ENCODE assay signal across 18 cellular contexts in genomic region chr22:43521716-43522115, GRCh38.
DNase-seq lines count a peak whose midpoint lies in the region; ATAC-seq and TF ChIP-seq lines count a peak whose summit lies in the region.
"Had no signal": no experiment of that assay in that cellular context is flagged by ENCODE, and none has a peak within 500 bp of the region (broad histone marks: within the 10 kb centered on the region; RNA-seq: fewer than 3 reads in every experiment).

No MANE protein-coding gene starts in this region.

- no peak for TF ChIP-seq CTCF in hepatocyte (IDR thresholded peaks at IDR 0.05; ENCODE audit: poor library complexity)
- TF ChIP-seq CTCF in glutamatergic neuron (IDR thresholded peaks at IDR 0.05; ENCODE audit: partially characterized antibody, unreplicated experiment), result no peak
- TF ChIP-seq CTCF in esophagus muscularis mucosa (IDR thresholded peaks at IDR 0.05), result no peak

- DNase-seq in A172 (ENCODE audit: low spot score) (peak; percentile 9), H4 (ENCODE audit: low spot score) (peak; percentile 20), hepatocyte (ENCODE audit: low spot score) (peak; percentile 34), glutamatergic neuron (no peak), esophagus muscularis mucosa (ENCODE audit: extremely low spot score) (no peak), pons (ENCODE audit: low spot score) (no peak)
- no peak for DNase-seq in activated CD4-positive, alpha-beta memory T cell treated with anti-CD3 and anti-CD28 coated beads, Interleukin-2, amount 10 ng/mL, durations not matched to agents 7 days and 5 days
- DNase-seq: Caco-2; CD4-positive, alpha-beta T cell; DMS153; H7; HFFc6; KG1; NCI-H1436; NCI-H2081; SHP77 had no signal

- H3K36me3 ChIP-seq in hepatocyte (replicated peaks; ENCODE audit: insufficient read depth, low read depth) (no peaks in the 10 kb centered on the region), esophagus muscularis mucosa (no peaks in the 10 kb centered on the region)

- H3K27me3 ChIP-seq in hepatocyte (peaks cover 3% of the 10 kb centered on the region), esophagus muscularis mucosa (peaks cover 0 to 54% (median 0%) of the 10 kb centered on the region in 4 donors)

- H2AFZ ChIP-seq in hepatocyte, result no peak overlapping the region

- no peak overlapping the region for H3K4me2 ChIP-seq in hepatocyte

- H3K27me3 Mint-ChIP-seq in activated T-helper 17 cell treated with anti-CD3 and anti-CD28 coated beads, Interleukin-2, amount 50 U/mL, for 72 hours, result peaks cover 28% of the 10 kb centered on the region
- H3K27me3 Mint-ChIP-seq in glutamatergic neuron (ENCODE audit: unreplicated experiment), result peaks cover 2% of the 10 kb centered on the region
- peaks cover 3% of the 10 kb centered on the region for H3K27me3 Mint-ChIP-seq in activated CD4-positive, alpha-beta memory T cell treated with anti-CD3 and anti-CD28 coated beads, Interleukin-2, amount 10 ng/mL, durations not matched to agents 7 days and 5 days
- H3K27me3 Mint-ChIP-seq: CD4-positive, alpha-beta T cell had no signal

- intact Hi-C loops in esophagus muscularis mucosa (cut with DNase I), result no loop called here

- no peaks in the 10 kb centered on the region for H3K9me2 ChIP-seq in hepatocyte (replicated peaks; ENCODE audit: insufficient read depth)

- H3K4me3 Mint-ChIP-seq in activated T-helper 17 cell treated with anti-CD3 and anti-CD28 coated beads, Interleukin-2, amount 50 U/mL, for 72 hours, result no peak overlapping the region
- no peak overlapping the region for H3K4me3 Mint-ChIP-seq in glutamatergic neuron (ENCODE audit: unreplicated experiment)
- H3K4me3 Mint-ChIP-seq in activated CD4-positive, alpha-beta memory T cell treated with anti-CD3 and anti-CD28 coated beads, Interleukin-2, amount 10 ng/mL, durations not matched to agents 7 days and 5 days, result no peak overlapping the region
- H3K4me3 Mint-ChIP-seq: CD4-positive, alpha-beta T cell; HFFc6 had no signal

- no peak for ATAC-seq in activated T-helper 17 cell treated with anti-CD3 and anti-CD28 coated beads, Interleukin-2, amount 50 U/mL, for 72 hours (replicated peaks)
- ATAC-seq: SK-N-SH treated with all-trans-retinoic acid at 6 μM for 48 hours had no signal

- peaks cover 4% of the 10 kb centered on the region for H3K4me1 Mint-ChIP-seq in activated T-helper 17 cell treated with anti-CD3 and anti-CD28 coated beads, Interleukin-2, amount 50 U/mL, for 72 hours
- no peaks in the 10 kb centered on the region for H3K4me1 Mint-ChIP-seq in glutamatergic neuron (ENCODE audit: low read depth, unreplicated experiment)
- peaks cover 10% of the 10 kb centered on the region for H3K4me1 Mint-ChIP-seq in activated CD4-positive, alpha-beta memory T cell treated with anti-CD3 and anti-CD28 coated beads, Interleukin-2, amount 10 ng/mL, durations not matched to agents 7 days and 5 days

- 66% methylated on average over 6 of the region's 6 CpGs for WGBS in hepatocyte (ENCODE audit: low lambda C conversion rate, missing lambda C conversion rate)
- WGBS in esophagus muscularis mucosa, result 90% methylated on average over 6 of the region's 6 CpGs

- TF ChIP-seq POLR2A in esophagus muscularis mucosa (IDR thresholded peaks at IDR 0.05; ENCODE audit: low read depth), result no peak

- H3K4me3 ChIP-seq in hepatocyte (no peak overlapping the region), esophagus muscularis mucosa (no peak overlapping the region)

- no peak for TF ChIP-seq EP300 in esophagus muscularis mucosa (IDR thresholded peaks at IDR 0.05)

- H4K20me1 ChIP-seq in hepatocyte (ENCODE audit: insufficient read depth, poor library complexity, severe bottlenecking), result no peaks in the 10 kb centered on the region

- peak overlapping the region; percentile 82 for H3K27ac Mint-ChIP-seq in activated T-helper 17 cell treated with anti-CD3 and anti-CD28 coated beads, Interleukin-2, amount 50 U/mL, for 72 hours
- H3K27ac Mint-ChIP-seq in glutamatergic neuron (ENCODE audit: unreplicated experiment), result no peak overlapping the region
- no peak overlapping the region for H3K27ac Mint-ChIP-seq in activated CD4-positive, alpha-beta memory T cell treated with anti-CD3 and anti-CD28 coated beads, Interleukin-2, amount 10 ng/mL, durations not matched to agents 7 days and 5 days
- H3K27ac Mint-ChIP-seq: CD4-positive, alpha-beta T cell; HFFc6 had no signal

- H3K9me3 Mint-ChIP-seq in activated T-helper 17 cell treated with anti-CD3 and anti-CD28 coated beads, Interleukin-2, amount 50 U/mL, for 72 hours, result no peaks in the 10 kb centered on the region
- peaks cover 1% of the 10 kb centered on the region for H3K9me3 Mint-ChIP-seq in glutamatergic neuron (ENCODE audit: unreplicated experiment)
- H3K9me3 Mint-ChIP-seq in activated CD4-positive, alpha-beta memory T cell treated with anti-CD3 and anti-CD28 coated beads, Interleukin-2, amount 10 ng/mL, durations not matched to agents 7 days and 5 days, result no peaks in the 10 kb centered on the region
- H3K9me3 Mint-ChIP-seq: CD4-positive, alpha-beta T cell had no signal

- H3K4me1 ChIP-seq in hepatocyte (ENCODE audit: insufficient read depth) (no peaks in the 10 kb centered on the region), esophagus muscularis mucosa (no peaks in the 10 kb centered on the region)
- H3K4me1 ChIP-seq: Caco-2 had no signal

- H3K9me3 ChIP-seq in hepatocyte (ENCODE audit: low read depth), result no peaks in the 10 kb centered on the region
- H3K9me3 ChIP-seq in esophagus muscularis mucosa, result no peaks in the 10 kb centered on the region
- H3K9me3 ChIP-seq: Caco-2 had no signal

- H3K79me2 ChIP-seq in hepatocyte, result no peaks in the 10 kb centered on the region

- POLR2A ChIA-PET in activated CD4-positive, alpha-beta memory T cell treated with anti-CD3 and anti-CD28 coated beads, Interleukin-2, amount 10 ng/mL, durations not matched to agents 7 days and 5 days (lab: Charles Lee), result no interaction called here

- no peaks in the 10 kb centered on the region for H3K36me3 Mint-ChIP-seq in activated T-helper 17 cell treated with anti-CD3 and anti-CD28 coated beads, Interleukin-2, amount 50 U/mL, for 72 hours (ENCODE audit: low read depth)
- no peaks in the 10 kb centered on the region for H3K36me3 Mint-ChIP-seq in glutamatergic neuron (ENCODE audit: unreplicated experiment)
- no peaks in the 10 kb centered on the region for H3K36me3 Mint-ChIP-seq in activated CD4-positive, alpha-beta memory T cell treated with anti-CD3 and anti-CD28 coated beads, Interleukin-2, amount 10 ng/mL, durations not matched to agents 7 days and 5 days (ENCODE audit: low read depth)

- CTCF ChIA-PET in activated CD4-positive, alpha-beta memory T cell treated with anti-CD3 and anti-CD28 coated beads, Interleukin-2, amount 10 ng/mL, durations not matched to agents 7 days and 5 days (lab: Charles Lee), result interaction anchor here (0.7 kb wide), 1 partner anchor 40 kb away, joined by 3 read pairs; no protein-coding TSS in a partner anchor

- H3K27ac ChIP-seq in hepatocyte (no peak overlapping the region), esophagus muscularis mucosa (replicated peaks in 1 of 4) (no peak overlapping the region)

Comparison
In these comparisons a context has a peak if more than half of its experiments do, and no peak if none do; other contexts are left out.
1. DNase-seq: peak in A172 (single experiment), H4 (single experiment) and hepatocyte (single experiment); none in glutamatergic neuron (single experiment), activated CD4-positive, alpha-beta memory T cell treated with anti-CD3 and anti-CD28 coated beads, Interleukin-2, amount 10 ng/mL, durations not matched to agents 7 days and 5 days (single experiment), esophagus muscularis mucosa (single experiment) and pons (single experiment).